ENCODE assay signal across 19 cellular contexts in genomic region chr1:109776206-109776835, GRCh38. TPM values are rescaled to one million over a fixed set of nuclear protein-coding genes. Genes with fewer than 3 reads are reported as not detected.
A peak's percentile ranks its signal among the peaks of the same experiment; 100 is the strongest.
DNase-seq lines count a peak whose midpoint lies in the region; ATAC-seq, FAIRE-seq and TF ChIP-seq lines count a peak whose summit lies in the region.
"Had no signal": no experiment of that assay in that cellular context is flagged by ENCODE, and none has a peak within 500 bp of the region (broad histone marks: within the 10 kb centered on the region; RNA-seq: fewer than 3 reads in every experiment).

No MANE protein-coding gene starts in this region.

- no peak overlapping the region for H4K5ac ChIP-seq in H1 (ENCODE audit: insufficient read length, low read depth, low read length)

- H4K8ac ChIP-seq in H1 (ENCODE audit: extremely low read depth, insufficient read depth, low read length), result no peak overlapping the region

- H3K23me2 ChIP-seq in H1 (ENCODE audit: low read depth, low read length), result no peaks in the 10 kb centered on the region

- H3K79me2 ChIP-seq in H1 (ENCODE audit: control insufficient read depth in 1 of 2, insufficient read depth in 2 of 2, low read length in 2 of 2) (no peaks in the 10 kb centered on the region), neural progenitor cell (ENCODE audit: low read depth) (no peaks in the 10 kb centered on the region)

- 73% methylated on average over 6 of the region's 6 CpGs for WGBS in A549 (ENCODE audit: missing lambda C conversion rate)
- WGBS in H1 (ENCODE audit: extremely low coverage in 1 of 2, insufficient coverage in 1 of 2, insufficient read length in 1 of 2, insufficient replicate concordance in 2 of 2, low coverage in 1 of 2, low lambda C conversion rate in 2 of 2, missing lambda C conversion rate in 1 of 2), 2 experiments, result 87% methylated on average over 6 of the region's 6 CpGs; no CpG with 5 or more reads in 1 of the 2 experiments

- H3K4me3 ChIP-seq in A549 (no peak overlapping the region), H1 (ENCODE audit: extremely low read depth in 1 of 4, insufficient read depth in 2 of 4, low read depth in 3 of 4, low read length in 4 of 4) (no peak overlapping the region), neural progenitor cell (no peak overlapping the region)
- H3K4me3 ChIP-seq: GM23248, tibial nerve had no signal

- no peaks in the 10 kb centered on the region for H3K4me1 Mint-ChIP-seq in neural progenitor cell
- H3K4me1 Mint-ChIP-seq: activated naive CD8-positive, alpha-beta T cell treated with anti-CD3 and anti-CD28 coated beads, Interleukin-2, amount 50 U/mL, for 24 hours had no signal

- no peak overlapping the region; the same call in 1 of the 2 replicates for H2BK12ac ChIP-seq in H1 (ENCODE audit: low read depth, low read length)

- TF ChIP-seq RAD21 in A549 (conservative IDR thresholded peaks at IDR 0.05 in 1 of 2, IDR thresholded peaks at IDR 0.05 in 1 of 2), result no peak
- TF ChIP-seq RAD21 in H1 (IDR thresholded peaks at IDR 0.05 in 1 of 2, conservative IDR thresholded peaks at IDR 0.05 in 1 of 2; ENCODE audit: low read depth in 2 of 2, low read length in 2 of 2), result no peak

- peaks cover 13% of the 10 kb centered on the region for H3K9me3 ChIP-seq in A549
- H3K9me3 ChIP-seq in H1 (ENCODE audit: insufficient read depth in 2 of 2, low read depth in 1 of 2, low read length in 1 of 2), result peaks cover 7 to 8% of the 10 kb centered on the region in 2 experiments; a peak in 3 of 4 replicates
- no peaks in the 10 kb centered on the region for H3K9me3 ChIP-seq in neural progenitor cell (ENCODE audit: low read depth)
- H3K9me3 ChIP-seq: neutrophil, tibial nerve had no signal

- H3K4me1 ChIP-seq in A549 (peaks cover 35% of the 10 kb centered on the region), H1 (replicated peaks in 1 of 4; ENCODE audit: control insufficient read depth in 3 of 4, insufficient read depth in 4 of 4, low read length in 3 of 4) (peaks cover 0 to 4% (median 0%) of the 10 kb centered on the region in 4 experiments; a peak in 1 of 7 replicates), neural progenitor cell (peaks cover 4% of the 10 kb centered on the region)

- H3K27ac Mint-ChIP-seq in neural progenitor cell, result peak overlapping the region; percentile 75
- H3K27ac Mint-ChIP-seq: activated naive CD8-positive, alpha-beta T cell treated with anti-CD3 and anti-CD28 coated beads, Interleukin-2, amount 50 U/mL, for 24 hours; dendritic cell treated with granulocyte-macrophage colony-stimulating factor and Interleukin-4, amounts not matched to agents 40 ng/mL and 50 ng/mL, for 4 days had no signal

- no peaks in the 10 kb centered on the region for H3F3A ChIP-seq in neural progenitor cell (ENCODE audit: low read depth)

- H2BK15ac ChIP-seq in H1 (ENCODE audit: low read length), result no peak overlapping the region

- no peak for TF ChIP-seq EP300 in A549 (IDR thresholded peaks at IDR 0.05)
- no peak for TF ChIP-seq EP300 in H1 (IDR thresholded peaks at IDR 0.05; ENCODE audit: borderline replicate concordance in 1 of 2, low read depth in 2 of 2, low read length in 2 of 2)

- H3K4me2 ChIP-seq in A549 (no peak overlapping the region), H1 (ENCODE audit: insufficient read depth in 1 of 2, low read depth in 2 of 2, low read length in 2 of 2) (no peak overlapping the region), neural progenitor cell (no peak overlapping the region)

- no peaks in the 10 kb centered on the region for H4K20me1 ChIP-seq in H1 (replicated peaks in 1 of 2; ENCODE audit: control insufficient read depth in 1 of 2, insufficient read depth in 2 of 2, low read length in 2 of 2)
- no peaks in the 10 kb centered on the region for H4K20me1 ChIP-seq in neural progenitor cell (ENCODE audit: low read depth)

- H2AFZ ChIP-seq in H1 (ENCODE audit: low read length) (0 out of 2 replicates have a peak overlapping the region, but pooled peaks have one; percentile 58), neural progenitor cell (replicated peaks) (no peak overlapping the region)

- DNase-seq in A549 (ENCODE audit: low read depth in 1 of 2, low spot score in 1 of 2) (no peak), H1 (ENCODE audit: low read depth in 1 of 2, low spot score in 2 of 2) (no peak), neural progenitor cell (ENCODE audit: low spot score) (no peak), SIG-M5 (lab: John Stamatoyannopoulos, UW) (no peak), AML-193 (lab: John Stamatoyannopoulos, UW) (no peak), AG08395 (ENCODE audit: low spot score) (no peak), T-helper 9 cell (no peak)

- H3K79me1 ChIP-seq in H1 (ENCODE audit: low read depth, low read length), result no peaks in the 10 kb centered on the region

- no peaks in the 10 kb centered on the region for H3K36me3 Mint-ChIP-seq in neural progenitor cell
- H3K36me3 Mint-ChIP-seq: brain had no signal

- no peak overlapping the region for H2BK20ac ChIP-seq in H1 (ENCODE audit: low read length)

- POLR2A ChIA-PET in A549 (lab: Yijun Ruan, JAX), result interaction anchor here (1.4 to 4.7 kb wide), 3 partner anchors 135 to 227 kb away, joined by 3 to 23 read pairs (median 4); partner anchors contain the start of gene AHCYL1
- POLR2A ChIA-PET in H1 (lab: Charles Lee; ENCODE audit: partially characterized antibody), result interaction anchor here (0.7 to 2.3 kb wide), 2 partner anchors 101 to 208 kb away, joined by 3 to 10 read pairs; partner anchors contain the start of gene AHCYL1

- no peak overlapping the region for H3K18ac ChIP-seq in H1 (ENCODE audit: extremely low read depth, low read length)

- no peak for TF ChIP-seq POLR2A in A549 (IDR thresholded peaks at IDR 0.05; ENCODE audit: low read length)
- no peak for TF ChIP-seq POLR2A in H1 (IDR thresholded peaks at IDR 0.05; ENCODE audit: control extremely low read depth in 1 of 2, low read depth in 2 of 2, low read length in 2 of 2)

- no peak overlapping the region for H2BK120ac ChIP-seq in H1 (replicated peaks; ENCODE audit: low read depth, low read length)

- no peak overlapping the region for H3K14ac ChIP-seq in H1 (ENCODE audit: insufficient read length)

- peaks cover 9% of the 10 kb centered on the region for H3K27me3 Mint-ChIP-seq in neural progenitor cell (ENCODE audit: insufficient read depth, low read depth)
- H3K27me3 Mint-ChIP-seq: activated naive CD8-positive, alpha-beta T cell treated with anti-CD3 and anti-CD28 coated beads, Interleukin-2, amount 50 U/mL, for 24 hours; T-cell had no signal

- no peak overlapping the region for H3K9ac ChIP-seq in H1 (replicated peaks in 1 of 4; ENCODE audit: extremely low read depth in 1 of 4, low read depth in 3 of 4, low read length in 3 of 4)
- H3K9ac ChIP-seq in neural progenitor cell, result no peak overlapping the region
- H3K9ac ChIP-seq: GM23248 had no signal

- no peak overlapping the region for H3K56ac ChIP-seq in H1 (replicated peaks; ENCODE audit: insufficient read length, low read depth, low read length)

- no peak overlapping the region for H2AK5ac ChIP-seq in H1 (ENCODE audit: low read depth, low read length)

- no peak overlapping the region for H3K4me3 Mint-ChIP-seq in neural progenitor cell
- H3K4me3 Mint-ChIP-seq: activated naive CD8-positive, alpha-beta T cell treated with anti-CD3 and anti-CD28 coated beads, Interleukin-2, amount 50 U/mL, for 24 hours; activated T-helper 1 cell treated with anti-CD3 and anti-CD28 coated beads, Interleukin-12 subunit alpha, Interleukin-12 subunit beta, Interleukin-2, Interleukin-4 antibody, amounts not matched to agents 30 ng/mL and 10 ng/mL and 1 ng/mL, durations not matched to agents 14 hours and 24 hours and 36 hours; brain; dendritic cell treated with granulocyte-macrophage colony-stimulating factor and Interleukin-4, amounts not matched to agents 40 ng/mL and 50 ng/mL, for 4 days; stimulated activated naive B cell treated with anti-CD40 and anti-IgM and Interleukin-4, amounts not matched to agents 10 μg/mL and 1 μg/mL and 100 μg/mL, for 72 hours; T-cell had no signal

- ATAC-seq in A549 (peak in 1 of 2 experiments; percentile 11; a peak in 2 of 6 replicates), GM18907 (IDR thresholded peaks at IDR 0.05; ENCODE audit: unreplicated experiment) (peak; percentile 9)

- FAIRE-seq in A549 (lab: Jason Lieb, UNC), result no peak
- FAIRE-seq in H1 (lab: Jason Lieb, UNC), result no peak

- H3K27ac ChIP-seq in A549 (peak overlapping the region; percentile 78 to 91; a peak in 4 of 6 replicates), H1 (ENCODE audit: low read depth, low read length) (no peak overlapping the region), neural progenitor cell (no peak overlapping the region)
- H3K27ac ChIP-seq: GM23248 had no signal

- no peaks in the 10 kb centered on the region for H3K9me3 Mint-ChIP-seq in neural progenitor cell
- H3K9me3 Mint-ChIP-seq: activated naive CD8-positive, alpha-beta T cell treated with anti-CD3 and anti-CD28 coated beads, Interleukin-2, amount 50 U/mL, for 24 hours had no signal

- H3K27me3 ChIP-seq in H1 (replicated peaks in 1 of 4; ENCODE audit: control insufficient read depth in 3 of 4, extremely low read depth in 1 of 4, insufficient read depth in 3 of 4, low read length in 3 of 4) (no peaks in the 10 kb centered on the region; a peak in 2 of 7 replicates), neural progenitor cell (no peaks in the 10 kb centered on the region)
- H3K27me3 ChIP-seq: neutrophil, tibial nerve had no signal

- H4K91ac ChIP-seq in H1 (replicated peaks; ENCODE audit: insufficient read length, low read length), result no peak overlapping the region

- H3K23ac ChIP-seq in H1 (ENCODE audit: insufficient read length), result no peak overlapping the region

- no peaks in the 10 kb centered on the region for H3K36me3 ChIP-seq in H1 (ENCODE audit: control insufficient read depth in 2 of 4, insufficient read depth in 4 of 4, low read length in 3 of 4)
- H3K36me3 ChIP-seq in neural progenitor cell, result no peaks in the 10 kb centered on the region
- H3K36me3 ChIP-seq: neutrophil, tibial nerve had no signal

- H3K4ac ChIP-seq in H1 (replicated peaks; ENCODE audit: insufficient read length, low read depth, low read length), result no peak overlapping the region

- CTCF ChIA-PET in A549 (lab: Yijun Ruan, JAX), result interaction anchor here (0.8 to 28.1 kb wide), 50 partner anchors 13 to 276 kb away, joined by 3 to 969 read pairs (median 5); partner anchors contain the start of genes AHCYL1, EPS8L3 and GPR61
- CTCF ChIA-PET in H1 (lab: Charles Lee; ENCODE audit: partially characterized antibody), result interaction anchor here (0.7 to 27.2 kb wide), 61 partner anchors 12 to 340 kb away, joined by 3 to 700 read pairs (median 5); partner anchors contain the start of genes AHCYL1 and EPS8L3

- no peak overlapping the region; the same call in 1 of the 2 replicates for H2BK5ac ChIP-seq in H1 (ENCODE audit: low read depth, low read length)

- TF ChIP-seq CTCF in A549 (IDR thresholded peaks at IDR 0.05) (no peak), H1 (IDR thresholded peaks at IDR 0.05; ENCODE audit: control extremely low read depth in 1 of 3, insufficient read depth in 1 of 3, low read depth in 1 of 3, low read length in 3 of 3) (no peak), neural progenitor cell (IDR thresholded peaks at IDR 0.05) (no peak)

RNA-seq across cellular contexts. Expression of gene EPS8L3, which starts 12.6 kb away (rescaled TPM):
- polyA plus RNA-seq in A549 (2011; rRNA removed) (5.1 and 7.4 TPM in 2 replicates), A549 (2017; fragmentation: RNase III; extraction: RNeasy Plus Mini Kit Qiagen cat#74134 plus additional on column Dnase treatment) (1.4 to 3.3 TPM (median 2.4 TPM) in 3 replicates), H1 (2011; rRNA removed) (not detected in 2 replicates)
- polyA plus RNA-seq in A549 (2012; cell fraction: cytosol; rRNA removed), result 1.3 and 1.5 TPM in 2 replicates
- polyA plus RNA-seq in A549 (2012; cell fraction: nucleus; rRNA removed), result 8.6 and 9.1 TPM in 2 replicates
- polyA minus RNA-seq in A549 (2011; rRNA and poly(A)+ RNA removed), result 7.1 and 7.4 TPM in 2 replicates
- not detected in 2 replicates for total RNA-seq in H1 (2021; fragmentation: NEBNext Ultra II Directional; extraction: Animal tissue kit (Norgen Biotek cat#: 25700))
- polyA plus RNA-seq in H1 (2011; cell fraction: cytosol; rRNA removed), result 0.09 TPM
- polyA plus RNA-seq in H1 (2011; cell fraction: nucleus; rRNA removed), result not detected
- polyA plus RNA-seq in H1 (2012, experiment 1 of 2), result not detected in 4 replicates
- not detected for polyA plus RNA-seq in H1 (2012, experiment 2 of 2)
- polyA plus RNA-seq in H1 (2013, experiment 1 of 2), result not detected
- polyA plus RNA-seq in H1 (2013, experiment 2 of 2), result not detected
- polyA minus RNA-seq in H1 (2011; rRNA and poly(A)+ RNA removed), result not detected in 2 replicates
- not detected for polyA minus RNA-seq in H1 (2011; cell fraction: cytosol; rRNA and poly(A)+ RNA removed)
- not detected for polyA minus RNA-seq in H1 (2011; cell fraction: nucleus; rRNA and poly(A)+ RNA removed)
- not detected in 2 replicates for total RNA-seq in neural progenitor cell (ENCODE audit: low replicate concordance)
- total RNA-seq: activated T-helper 1 cell treated with anti-CD3 and anti-CD28 coated beads, Interleukin-12 subunit alpha, Interleukin-12 subunit beta, Interleukin-2, Interleukin-4 antibody, amounts not matched to agents 30 ng/mL and 10 ng/mL and 1 ng/mL, durations not matched to agents 14 hours and 24 hours and 36 hours; GM23248; LHCN-M2; tibial nerve had no signal
- polyA plus RNA-seq: GM23248 had no signal

RNA-seq across cellular contexts. Expression of gene GSTM3, which starts 35.5 kb away (rescaled TPM):
- polyA plus RNA-seq in A549 (2011; rRNA removed) (55.7 and 67.6 TPM in 2 replicates), A549 (2017; fragmentation: RNase III; extraction: RNeasy Plus Mini Kit Qiagen cat#74134 plus additional on column Dnase treatment) (39.8 to 44.1 TPM (median 43.0 TPM) in 3 replicates), H1 (2011; rRNA removed) (3.0 and 5.1 TPM in 2 replicates)
- 29.1 and 30.9 TPM in 2 replicates for polyA plus RNA-seq in A549 (2012; cell fraction: cytosol; rRNA removed)
- 13.2 and 19.5 TPM in 2 replicates for polyA plus RNA-seq in A549 (2012; cell fraction: nucleus; rRNA removed)
- 15.9 and 18.2 TPM in 2 replicates for polyA minus RNA-seq in A549 (2011; rRNA and poly(A)+ RNA removed)
- total RNA-seq in H1 (2021; fragmentation: NEBNext Ultra II Directional; extraction: Animal tissue kit (Norgen Biotek cat#: 25700)), result 2.2 and 4.3 TPM in 2 replicates
- 6.3 TPM for polyA plus RNA-seq in H1 (2011; cell fraction: cytosol; rRNA removed)
- 2.9 TPM for polyA plus RNA-seq in H1 (2011; cell fraction: nucleus; rRNA removed)
- polyA plus RNA-seq in H1 (2012, experiment 1 of 2), result 4.2 to 7.7 TPM (median 6.0 TPM) in 4 replicates
- 2.0 TPM for polyA plus RNA-seq in H1 (2012, experiment 2 of 2)
- 4.0 TPM for polyA plus RNA-seq in H1 (2013, experiment 1 of 2)
- polyA plus RNA-seq in H1 (2013, experiment 2 of 2), result 5.0 TPM
- polyA minus RNA-seq in H1 (2011; rRNA and poly(A)+ RNA removed), result 7.7 and 11.4 TPM in 2 replicates
- 4.3 TPM for polyA minus RNA-seq in H1 (2011; cell fraction: cytosol; rRNA and poly(A)+ RNA removed)
- 5.0 TPM for polyA minus RNA-seq in H1 (2011; cell fraction: nucleus; rRNA and poly(A)+ RNA removed)
- total RNA-seq in neural progenitor cell (ENCODE audit: low replicate concordance), result 6.4 and 12.9 TPM in 2 replicates
- total RNA-seq: HT-29 had no signal

Comparison
In these comparisons a context has a peak if more than half of its experiments do, and no peak if none do; other contexts are left out.
1. H3K27ac ChIP-seq: peak in A549 (2 of 2); none in H1 (single experiment) and neural progenitor cell (single experiment).